Comparison of ENCODE assay signal across 15 cellular contexts in the genomic region with DNA sequence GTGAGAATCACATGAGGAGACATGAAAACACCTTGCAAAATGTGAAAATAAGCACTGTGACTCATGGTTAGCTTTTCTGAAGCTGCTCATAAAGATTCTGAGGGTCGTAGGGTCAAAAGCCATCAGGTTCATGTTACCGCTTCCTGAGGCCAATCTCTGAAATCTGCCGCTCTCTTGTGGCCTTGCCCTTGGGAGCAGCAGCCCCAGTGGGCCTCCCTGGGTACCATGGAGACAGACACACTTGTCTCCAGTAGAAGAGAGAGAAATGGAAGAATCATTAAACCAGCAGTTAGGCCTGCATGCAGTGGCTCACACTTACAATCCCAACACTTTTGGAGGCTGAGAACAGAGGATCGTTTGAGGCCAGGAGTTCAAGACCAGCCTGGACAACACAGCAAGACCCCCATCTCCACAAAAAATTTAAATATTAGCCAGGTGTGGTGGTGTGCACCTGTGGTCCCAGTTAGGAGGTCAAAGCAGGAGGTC. TPM values are rescaled to one million over a fixed set of nuclear protein-coding genes. Genes with fewer than 3 reads are reported as not detected.
DNase-seq lines count a peak whose midpoint lies in the region; ATAC-seq and TF ChIP-seq lines count a peak whose summit lies in the region.
"Had no signal": no experiment of that assay in that cellular context is flagged by ENCODE, and none has a peak within 500 bp of the region (broad histone marks: within the 10 kb centered on the region; RNA-seq: fewer than 3 reads in every experiment).

No MANE protein-coding gene starts in this region.

- intact Hi-C loops in Right ventricle myocardium superior (cut with DNase I), result loop anchor here (10.0 kb wide), 1 partner anchor 68 kb away; no protein-coding TSS in a partner anchor
- intact Hi-C loops in activated T-helper 2 cell treated with anti-CD3 and anti-CD28 coated beads, Interferon-gamma antibody, Interleukin-2, Interleukin-4, amounts not matched to agents 10 μg/mL and 5 μg/mL and 100 μg/mL, durations not matched to agents 14 hours and 24 hours and 36 hours (cut with micrococcal nuclease), result no loop called here

- H3K4me3 Mint-ChIP-seq in activated T-helper 2 cell treated with anti-CD3 and anti-CD28 coated beads, Interferon-gamma antibody, Interleukin-2, Interleukin-4, amounts not matched to agents 10 μg/mL and 5 μg/mL and 100 μg/mL, durations not matched to agents 14 hours and 24 hours and 36 hours (ENCODE audit: low read depth), result no peak overlapping the region
- H3K4me3 Mint-ChIP-seq: natural killer cell treated with Interleukin-12 subunit alpha and Interleukin-12 subunit beta and Interleukin-15 and Interleukin-18, amount 100 ng/mL, for 72 hours had no signal

- no peaks in the 10 kb centered on the region for H3K4me1 ChIP-seq in mesodermal cell (ENCODE audit: control insufficient read depth, insufficient read depth, low read length, poor library complexity, severe bottlenecking)

- ATAC-seq in Right ventricle myocardium superior (ENCODE audit: poor library complexity), result no peak
- ATAC-seq: left lobe of liver; natural killer cell treated with Interleukin-12 subunit alpha and Interleukin-12 subunit beta and Interleukin-15 and Interleukin-18, amount 100 ng/mL, for 72 hours had no signal

- peaks cover 16% of the 10 kb centered on the region for H3K36me3 ChIP-seq in mesodermal cell (ENCODE audit: control insufficient read depth, insufficient read depth, low read length)
- H3K36me3 ChIP-seq: thoracic aorta had no signal

- no peak overlapping the region for H3K27ac Mint-ChIP-seq in activated T-helper 2 cell treated with anti-CD3 and anti-CD28 coated beads, Interferon-gamma antibody, Interleukin-2, Interleukin-4, amounts not matched to agents 10 μg/mL and 5 μg/mL and 100 μg/mL, durations not matched to agents 14 hours and 24 hours and 36 hours
- H3K27ac Mint-ChIP-seq: natural killer cell treated with Interleukin-12 subunit alpha and Interleukin-12 subunit beta and Interleukin-15 and Interleukin-18, amount 100 ng/mL, for 72 hours had no signal

- in situ Hi-C loops in Caki2 (cut with HindIII; ENCODE audit: low pct_unique_long_range_greater_than_20kb, low sequenced_read_pairs), result no loop called here

- H3K9me3 ChIP-seq in mesodermal cell (ENCODE audit: control insufficient read depth, low read length), result no peaks in the 10 kb centered on the region
- H3K9me3 ChIP-seq: heart left ventricle, MG63, thoracic aorta had no signal

- H3K36me3 Mint-ChIP-seq in activated T-helper 2 cell treated with anti-CD3 and anti-CD28 coated beads, Interferon-gamma antibody, Interleukin-2, Interleukin-4, amounts not matched to agents 10 μg/mL and 5 μg/mL and 100 μg/mL, durations not matched to agents 14 hours and 24 hours and 36 hours (ENCODE audit: low read depth), result peaks cover 9% of the 10 kb centered on the region
- H3K36me3 Mint-ChIP-seq: natural killer cell treated with Interleukin-12 subunit alpha and Interleukin-12 subunit beta and Interleukin-15 and Interleukin-18, amount 100 ng/mL, for 72 hours had no signal

- DNase-seq in Caki2 (ENCODE audit: low read depth) (peak; percentile 74), HFF-Myc (ENCODE audit: extremely low read depth, low read depth) (peak; percentile 24), SK-N-DZ (ENCODE audit: low spot score) (peak; percentile 49), superior temporal gyrus (ENCODE audit: extremely low spot score) (no peak), Right ventricle myocardium superior (no peak)
- DNase-seq in activated T-helper 2 cell treated with anti-CD3 and anti-CD28 coated beads, Interferon-gamma antibody, Interleukin-2, Interleukin-4, amounts not matched to agents 10 μg/mL and 5 μg/mL and 100 μg/mL, durations not matched to agents 14 hours and 24 hours and 36 hours (ENCODE audit: low spot score), result no peak
- DNase-seq: activated CD4-positive, alpha-beta T cell treated with anti-CD3 and anti-CD28 coated beads for 48 hours; activated effector memory CD4-positive, alpha-beta T cell treated with anti-CD3 and anti-CD28 coated beads, Interleukin-2, amount 50 U/mL, for 16 hours; heart left ventricle; MG63; NCI-H774 had no signal

- TF ChIP-seq CTCF in HFF-Myc (IDR thresholded peaks at IDR 0.05; ENCODE audit: low read depth, low read length, missing control alignments), result no peak

- peak overlapping the region; percentile 10 for H3K27ac ChIP-seq in mesodermal cell (ENCODE audit: low read depth, low read length, severe bottlenecking)
- H3K27ac ChIP-seq: heart left ventricle, thoracic aorta had no signal

- peaks cover 2% of the 10 kb centered on the region for H3K4me1 Mint-ChIP-seq in activated T-helper 2 cell treated with anti-CD3 and anti-CD28 coated beads, Interferon-gamma antibody, Interleukin-2, Interleukin-4, amounts not matched to agents 10 μg/mL and 5 μg/mL and 100 μg/mL, durations not matched to agents 14 hours and 24 hours and 36 hours (ENCODE audit: low read depth)

- 89 to 93% methylated on average over 4 of the region's 4 CpGs for WGBS in mesodermal cell (ENCODE audit: insufficient coverage in 2 of 2), 2 experiments

- no peaks in the 10 kb centered on the region for H3K27me3 Mint-ChIP-seq in activated T-helper 2 cell treated with anti-CD3 and anti-CD28 coated beads, Interferon-gamma antibody, Interleukin-2, Interleukin-4, amounts not matched to agents 10 μg/mL and 5 μg/mL and 100 μg/mL, durations not matched to agents 14 hours and 24 hours and 36 hours (ENCODE audit: low read depth)
- H3K27me3 Mint-ChIP-seq: natural killer cell treated with Interleukin-12 subunit alpha and Interleukin-12 subunit beta and Interleukin-15 and Interleukin-18, amount 100 ng/mL, for 72 hours had no signal

- H3K9me3 Mint-ChIP-seq in activated T-helper 2 cell treated with anti-CD3 and anti-CD28 coated beads, Interferon-gamma antibody, Interleukin-2, Interleukin-4, amounts not matched to agents 10 μg/mL and 5 μg/mL and 100 μg/mL, durations not matched to agents 14 hours and 24 hours and 36 hours, result no peaks in the 10 kb centered on the region
- H3K9me3 Mint-ChIP-seq: natural killer cell treated with Interleukin-12 subunit alpha and Interleukin-12 subunit beta and Interleukin-15 and Interleukin-18, amount 100 ng/mL, for 72 hours had no signal

- H3K4me3 ChIP-seq in HFF-Myc (replicated peaks; ENCODE audit: low read depth, low read length), result no peak overlapping the region
- no peak overlapping the region for H3K4me3 ChIP-seq in mesodermal cell (ENCODE audit: extremely low read depth, insufficient read depth, low read length, poor library complexity, severe bottlenecking)
- H3K4me3 ChIP-seq: heart left ventricle, MG63, thoracic aorta had no signal

RNA-seq across cellular contexts. Expression of a gene that starts 42.8 kb away (rescaled TPM):
- 6.8 and 17.0 TPM in 2 replicates for total RNA-seq in Caki2 (2014; rRNA removed; shearing (Covaris generic); ENCODE audit: low replicate concordance)
- 62.1 and 69.0 TPM in 2 replicates for polyA plus RNA-seq in SK-N-DZ (2014; cell fraction: cytosol; rRNA removed)
- 51.7 and 56.9 TPM in 2 replicates for polyA plus RNA-seq in SK-N-DZ (2014; cell fraction: nucleus; rRNA removed)
- polyA plus RNA-seq in mesodermal cell (2013, experiment 1 of 2), result 65.1 TPM
- polyA plus RNA-seq in mesodermal cell (2013, experiment 2 of 2), result 72.4 TPM
- total RNA-seq in Right ventricle myocardium superior, result 334 TPM
- 52.3 and 56.3 TPM in 2 replicates for total RNA-seq in activated T-helper 2 cell treated with anti-CD3 and anti-CD28 coated beads, Interferon-gamma antibody, Interleukin-2, Interleukin-4, amounts not matched to agents 10 μg/mL and 5 μg/mL and 100 μg/mL, durations not matched to agents 14 hours and 24 hours and 36 hours

RNA-seq across cellular contexts. Expression of a gene that starts 44.0 kb away (rescaled TPM):
- total RNA-seq in Caki2 (2014; rRNA removed; shearing (Covaris generic); ENCODE audit: low replicate concordance), result 84.5 and 150 TPM in 2 replicates
- polyA plus RNA-seq in SK-N-DZ (2014; cell fraction: cytosol; rRNA removed), result 59.2 and 65.6 TPM in 2 replicates
- 26.2 and 26.6 TPM in 2 replicates for polyA plus RNA-seq in SK-N-DZ (2014; cell fraction: nucleus; rRNA removed)
- 42.7 TPM for polyA plus RNA-seq in mesodermal cell (2013, experiment 1 of 2)
- polyA plus RNA-seq in mesodermal cell (2013, experiment 2 of 2), result 45.8 TPM
- total RNA-seq in Right ventricle myocardium superior, result 12.0 TPM
- total RNA-seq in activated T-helper 2 cell treated with anti-CD3 and anti-CD28 coated beads, Interferon-gamma antibody, Interleukin-2, Interleukin-4, amounts not matched to agents 10 μg/mL and 5 μg/mL and 100 μg/mL, durations not matched to agents 14 hours and 24 hours and 36 hours, result 18.4 and 20.8 TPM in 2 replicates

RNA-seq across cellular contexts. Expression of a gene that starts 44.4 kb away (rescaled TPM):
- 498 and 549 TPM in 2 replicates for total RNA-seq in Caki2 (2014; rRNA removed; shearing (Covaris generic); ENCODE audit: low replicate concordance)
- 344 and 383 TPM in 2 replicates for polyA plus RNA-seq in SK-N-DZ (2014; cell fraction: cytosol; rRNA removed)
- polyA plus RNA-seq in SK-N-DZ (2014; cell fraction: nucleus; rRNA removed), result 300 and 367 TPM in 2 replicates
- 222 TPM for polyA plus RNA-seq in mesodermal cell (2013, experiment 1 of 2)
- polyA plus RNA-seq in mesodermal cell (2013, experiment 2 of 2), result 222 TPM
- 67.2 TPM for total RNA-seq in Right ventricle myocardium superior
- 259 and 263 TPM in 2 replicates for total RNA-seq in activated T-helper 2 cell treated with anti-CD3 and anti-CD28 coated beads, Interferon-gamma antibody, Interleukin-2, Interleukin-4, amounts not matched to agents 10 μg/mL and 5 μg/mL and 100 μg/mL, durations not matched to agents 14 hours and 24 hours and 36 hours

RNA-seq across cellular contexts. Expression of a gene that starts 55.5 kb away (rescaled TPM):
- total RNA-seq in Caki2 (2014; rRNA removed; shearing (Covaris generic); ENCODE audit: low replicate concordance), result 21.8 and 27.3 TPM in 2 replicates
- polyA plus RNA-seq in SK-N-DZ (2014; cell fraction: cytosol; rRNA removed), result 32.9 TPM in 2 replicates
- polyA plus RNA-seq in SK-N-DZ (2014; cell fraction: nucleus; rRNA removed), result 10.6 and 11.9 TPM in 2 replicates
- 11.7 TPM for polyA plus RNA-seq in mesodermal cell (2013, experiment 1 of 2)
- polyA plus RNA-seq in mesodermal cell (2013, experiment 2 of 2), result 9.5 TPM
- total RNA-seq in Right ventricle myocardium superior, result 21.0 TPM
- total RNA-seq in activated T-helper 2 cell treated with anti-CD3 and anti-CD28 coated beads, Interferon-gamma antibody, Interleukin-2, Interleukin-4, amounts not matched to agents 10 μg/mL and 5 μg/mL and 100 μg/mL, durations not matched to agents 14 hours and 24 hours and 36 hours, result 28.3 and 29.4 TPM in 2 replicates

RNA-seq across cellular contexts. Expression of a gene that starts 56.9 kb away (rescaled TPM):
- total RNA-seq in Caki2 (2014; rRNA removed; shearing (Covaris generic); ENCODE audit: low replicate concordance), result 239 and 292 TPM in 2 replicates
- 115 and 137 TPM in 2 replicates for polyA plus RNA-seq in SK-N-DZ (2014; cell fraction: cytosol; rRNA removed)
- 121 and 134 TPM in 2 replicates for polyA plus RNA-seq in SK-N-DZ (2014; cell fraction: nucleus; rRNA removed)
- 133 TPM for polyA plus RNA-seq in mesodermal cell (2013, experiment 1 of 2)
- 125 TPM for polyA plus RNA-seq in mesodermal cell (2013, experiment 2 of 2)
- 28.4 TPM for total RNA-seq in Right ventricle myocardium superior
- total RNA-seq in activated T-helper 2 cell treated with anti-CD3 and anti-CD28 coated beads, Interferon-gamma antibody, Interleukin-2, Interleukin-4, amounts not matched to agents 10 μg/mL and 5 μg/mL and 100 μg/mL, durations not matched to agents 14 hours and 24 hours and 36 hours, result 153 and 158 TPM in 2 replicates

Comparison
In these comparisons a context has a peak if more than half of its experiments do, and no peak if none do; other contexts are left out.
1. DNase-seq: peak in Caki2 (single experiment), HFF-Myc (single experiment) and SK-N-DZ (single experiment); none in superior temporal gyrus (single experiment), Right ventricle myocardium superior (single experiment) and activated T-helper 2 cell treated with anti-CD3 and anti-CD28 coated beads, Interferon-gamma antibody, Interleukin-2, Interleukin-4, amounts not matched to agents 10 μg/mL and 5 μg/mL and 100 μg/mL, durations not matched to agents 14 hours and 24 hours and 36 hours (single experiment).